ENCODE assay signal across 14 cellular contexts in genomic region chr15:66006986-66007385, GRCh38.
DNase-seq lines count a peak whose midpoint lies in the region; ATAC-seq, FAIRE-seq and TF ChIP-seq lines count a peak whose summit lies in the region.
"Had no signal": no experiment of that assay in that cellular context is flagged by ENCODE, and none has a peak within 500 bp of the region (broad histone marks: within the 10 kb centered on the region; RNA-seq: fewer than 3 reads in every experiment).

No MANE protein-coding gene starts in this region.

- intact Hi-C loops in thyroid gland (cut with DNase I) = no loop called here

- no peak for TF ChIP-seq POLR2A in thyroid gland (IDR thresholded peaks at IDR 0.05)

- POLR2A ChIA-PET in RWPE1 (lab: Yijun Ruan, JAX; ENCODE audit: low non-redundant PET) = no interaction called here

- 70 to 73% methylated on average over 7 of the region's 7 CpGs for WGBS in thyroid gland, 2 donors

- CTCF ChIA-PET in RWPE1 (lab: Yijun Ruan, JAX) = no interaction called here

- DNase-seq in HK-2 (ENCODE audit: unreplicated experiment) = peak; percentile 35
- DNase-seq in RWPE1 (ENCODE audit: low spot score) = peak; percentile 82
- no peak for DNase-seq in urothelium cell line (ENCODE audit: low spot score)
- DNase-seq in KG1 (lab: John Stamatoyannopoulos, UW) = no peak
- DNase-seq in thyroid gland = no peak
- DNase-seq in germinal center (ENCODE audit: low spot score) = no peak
- DNase-seq: left cardiac atrium; midbrain; NCI-H2227 treated with DMSO at 0.1 percent for 48 hours; nephron progenitor cell; stimulated activated CD4-positive, alpha-beta T cell treated with anti-CD3 and anti-CD28 coated beads, Interleukin-4, amount 100 ng/mL, for 24 hours had no signal

- ATAC-seq in esophagus mucosa = peak; percentile 66
- ATAC-seq: activated CD8-positive, alpha-beta T cell treated with anti-CD3 and anti-CD28 coated beads, Interleukin-2, amount 10 ng/mL, durations not matched to agents 7 days and 5 days; left cardiac atrium had no signal

- H3K27me3 ChIP-seq in thyroid gland = no peaks in the 10 kb centered on the region

- no peaks in the 10 kb centered on the region for H3K36me3 ChIP-seq in thyroid gland

- H3K9me3 ChIP-seq in thyroid gland = no peaks in the 10 kb centered on the region

- FAIRE-seq in urothelium cell line (lab: Jason Lieb, UNC) = peak; percentile 40
- FAIRE-seq: D721Med had no signal

- no peak overlapping the region for H3K4me3 ChIP-seq in thyroid gland (replicated peaks in 1 of 3)

- no peak for TF ChIP-seq CTCF in RWPE1 (conservative IDR thresholded peaks at IDR 0.05; ENCODE audit: low read depth)
- TF ChIP-seq CTCF in thyroid gland (IDR thresholded peaks at IDR 0.05) = no peak

- no peaks in the 10 kb centered on the region for H3K4me1 ChIP-seq in thyroid gland

- H3K27ac ChIP-seq in RWPE1 (peak overlapping the region; percentile 6; the same call in 1 of the 2 replicates), thyroid gland (no peak overlapping the region)

Comparison
In these comparisons a context has a peak if more than half of its experiments do, and no peak if none do; other contexts are left out.
1. DNase-seq: peak in HK-2 (single experiment) and RWPE1 (single experiment); none in urothelium cell line (single experiment), KG1 (single experiment), thyroid gland (0 of 2) and germinal center (single experiment).